8 cellular contexts compared by ENCODE assay signal in the genomic region with DNA sequence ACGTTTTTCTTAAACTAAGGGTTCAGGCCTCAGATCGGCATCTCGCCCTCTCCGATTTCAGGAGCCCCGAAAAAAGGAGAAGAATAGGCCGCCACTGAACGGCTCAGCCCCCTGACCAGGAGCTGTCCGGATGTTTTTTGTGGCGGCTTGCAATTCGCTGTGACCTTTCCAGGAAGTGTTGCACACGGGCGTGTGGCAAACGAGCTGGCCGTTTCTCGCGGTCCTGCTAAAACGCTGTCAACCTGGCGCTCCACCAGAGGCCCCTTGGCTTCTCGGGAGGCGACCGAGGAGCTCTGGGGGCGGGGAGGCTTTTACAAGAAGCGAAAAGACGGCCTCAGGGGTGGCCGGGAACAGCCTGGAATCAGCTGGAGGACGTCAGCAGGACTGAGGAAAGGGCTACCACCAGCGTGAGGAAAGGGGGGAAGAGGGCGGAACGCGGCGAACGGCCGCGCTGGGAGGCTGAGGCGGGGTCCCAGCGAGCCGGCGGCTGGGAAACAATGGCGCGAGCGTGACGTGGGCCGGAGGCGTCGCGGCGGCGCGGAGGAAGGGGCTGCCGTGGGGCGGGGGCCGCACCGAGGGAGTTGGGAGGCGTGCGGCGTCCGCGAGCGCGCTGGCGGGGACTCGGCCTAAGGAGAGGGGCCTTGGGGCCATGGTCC. TPM values are rescaled to one million over a fixed set of nuclear protein-coding genes. Genes with fewer than 3 reads are reported as not detected.
DNase-seq lines count a peak whose midpoint lies in the region; ATAC-seq and TF ChIP-seq lines count a peak whose summit lies in the region.

No MANE protein-coding gene starts in this region.

- H3K27ac ChIP-seq in AG04450 (ENCODE audit: low read depth, low read length): peak overlapping the region; percentile 92
- H3K27ac ChIP-seq in ectodermal cell (ENCODE audit: insufficient read depth, low read depth, low read length, poor library complexity, severe bottlenecking): peak overlapping the region; percentile 88
- H3K27ac ChIP-seq in lung (ENCODE audit: low read depth in 1 of 2, low read length in 1 of 2): peak overlapping the region; percentile 98 to 99

- H3K36me3 ChIP-seq in ectodermal cell (ENCODE audit: control insufficient read depth, insufficient read depth, low read length) (no peaks in the 10 kb centered on the region), lung (ENCODE audit: control insufficient read depth in 2 of 2, insufficient read depth in 2 of 2, low read length in 2 of 2) (peaks cover 0 to 2% of the 10 kb centered on the region in 2 donors)

- H3K9me3 ChIP-seq in AG04450 (ENCODE audit: control insufficient read depth, insufficient read depth, low read length) (no peaks in the 10 kb centered on the region), ectodermal cell (ENCODE audit: control insufficient read depth, low read length) (no peaks in the 10 kb centered on the region), lung (ENCODE audit: control insufficient read depth in 2 of 2, insufficient read depth in 1 of 2, low read length in 1 of 2) (no peaks in the 10 kb centered on the region)

- ATAC-seq in GM18861 (IDR thresholded peaks at IDR 0.05; ENCODE audit: unreplicated experiment) (peak; percentile 41), HG03066 (IDR thresholded peaks at IDR 0.05; ENCODE audit: low read depth, unreplicated experiment) (peak; percentile 51), lung (ENCODE audit: insufficient read depth, low FRiP score) (peak; percentile 58)

- CTCF ChIA-PET in AG04450 (lab: Charles Lee): interaction anchor here (0.6 to 3.3 kb wide), 5 partner anchors 38 to 164 kb away, joined by 3 to 28 read pairs (median 6); no protein-coding TSS in a partner anchor

- H3K4me3 ChIP-seq in AG04450 (ENCODE audit: low read depth, low read length) (peak overlapping the region; percentile 83), ectodermal cell (ENCODE audit: insufficient read depth, low read depth, low read length) (peak overlapping the region; percentile 87), lung (peak overlapping the region; percentile 99)

- peaks cover 4% of the 10 kb centered on the region for H3K4me1 ChIP-seq in ectodermal cell (ENCODE audit: control insufficient read depth, insufficient read depth, low read length)
- peaks cover 8 to 24% of the 10 kb centered on the region in 2 donors for H3K4me1 ChIP-seq in lung (ENCODE audit: control insufficient read depth in 2 of 2, insufficient read depth in 2 of 2, low read length in 2 of 2)

- POLR2A ChIA-PET in AG04450 (lab: Yijun Ruan, JAX): interaction anchor here (0.6 to 2.8 kb wide), 12 partner anchors 24 to 323 kb away, joined by 3 to 31 read pairs (median 4); a partner anchor contains a TSS

- 0 to 1% methylated on average over 62 of the region's 62 CpGs for WGBS in ectodermal cell, 2 experiments
- 0% methylated on average over 39 to 62 of the region's 62 CpGs for WGBS in lung, 2 donors

- TF ChIP-seq CTCF in AG04450 (IDR thresholded peaks at IDR 0.05; ENCODE audit: low read depth, low read length) (no peak), lung (IDR thresholded peaks at IDR 0.05; ENCODE audit: control extremely low read depth, extremely low read depth) (no peak)

- DNase-seq in AG04450 (ENCODE audit: low read depth, low spot score): peak; percentile 15
- DNase-seq in NCI-H748 treated with DMSO at 0.1 percent for 48 hours (lab: John Stamatoyannopoulos, UW): peak; percentile 34
- peak; percentile 63 to 71 for DNase-seq in activated CD4-positive, alpha-beta T cell treated with anti-CD3 and anti-CD28 coated beads, Interleukin-2, amount 50 U/mL, for 48 hours
- DNase-seq in lung (ENCODE audit: low spot score): peak; percentile 85
- peak; percentile 21 to 57 (median 24) for DNase-seq in stimulated activated CD4-positive, alpha-beta T cell treated with anti-CD3 and anti-CD28 coated beads, TNF-alpha, amount 100 ng/mL, for 24 hours (ENCODE audit: low read depth in 3 of 3)

- H3K27me3 ChIP-seq in AG04450 (ENCODE audit: control insufficient read depth, insufficient read depth, low read length) (no peaks in the 10 kb centered on the region), ectodermal cell (ENCODE audit: control insufficient read depth, insufficient read depth, low read length, poor library complexity, severe bottlenecking) (no peaks in the 10 kb centered on the region), lung (ENCODE audit: control insufficient read depth, insufficient read depth) (no peaks in the 10 kb centered on the region)

RNA-seq across cellular contexts. Expression of a gene that starts 0.5 kb away (rescaled TPM):
- polyA plus RNA-seq in AG04450 (2011; rRNA removed) (94.5 and 117 TPM in 2 replicates), lung (10 to 100 TPM; 32.1 to 55.7 TPM)
- 53.3 and 63.3 TPM in 2 replicates for polyA minus RNA-seq in AG04450 (2011; rRNA and poly(A)+ RNA removed)
- 79.5 TPM for polyA plus RNA-seq in ectodermal cell (2013, experiment 1 of 4)
- polyA plus RNA-seq in ectodermal cell (2013, experiment 2 of 4): 88.0 TPM
- polyA plus RNA-seq in ectodermal cell (2013, experiment 3 of 4): 53.3 TPM
- 60.7 TPM for polyA plus RNA-seq in ectodermal cell (2013, experiment 4 of 4)
- total RNA-seq in lung: 100 to 1,000 TPM in 1 of 2 donors, 10 to 100 TPM in 1; 73.3 to 178 TPM

RNA-seq across cellular contexts. Expression of a gene that starts 53.1 kb away (rescaled TPM):
- polyA plus RNA-seq in AG04450 (2011; rRNA removed) (0.15 and 0.20 TPM in 2 replicates), lung (not detected)
- polyA minus RNA-seq in AG04450 (2011; rRNA and poly(A)+ RNA removed): not detected in 2 replicates
- not detected for polyA plus RNA-seq in ectodermal cell (2013, experiment 1 of 4)
- polyA plus RNA-seq in ectodermal cell (2013, experiment 2 of 4): 0.09 TPM
- not detected for polyA plus RNA-seq in ectodermal cell (2013, experiment 3 of 4)
- polyA plus RNA-seq in ectodermal cell (2013, experiment 4 of 4): not detected
- not detected for total RNA-seq in lung

Comparison
In these comparisons a context has a peak if more than half of its experiments do, and no peak if none do; other contexts are left out.
1. Peak in every context shown above with its lines: DNase-seq, ATAC-seq, H3K4me3 ChIP-seq and H3K27ac ChIP-seq.
2. DNase-seq: peak in every context shown above with its lines; median percentile 85 in lung; 67 in activated CD4-positive, alpha-beta T cell treated with anti-CD3 and anti-CD28 coated beads, Interleukin-2, amount 50 U/mL, for 48 hours; 34 in NCI-H748 treated with DMSO at 0.1 percent for 48 hours; 24 in stimulated activated CD4-positive, alpha-beta T cell treated with anti-CD3 and anti-CD28 coated beads, TNF-alpha, amount 100 ng/mL, for 24 hours; 15 in AG04450.